In the genomic region with DNA sequence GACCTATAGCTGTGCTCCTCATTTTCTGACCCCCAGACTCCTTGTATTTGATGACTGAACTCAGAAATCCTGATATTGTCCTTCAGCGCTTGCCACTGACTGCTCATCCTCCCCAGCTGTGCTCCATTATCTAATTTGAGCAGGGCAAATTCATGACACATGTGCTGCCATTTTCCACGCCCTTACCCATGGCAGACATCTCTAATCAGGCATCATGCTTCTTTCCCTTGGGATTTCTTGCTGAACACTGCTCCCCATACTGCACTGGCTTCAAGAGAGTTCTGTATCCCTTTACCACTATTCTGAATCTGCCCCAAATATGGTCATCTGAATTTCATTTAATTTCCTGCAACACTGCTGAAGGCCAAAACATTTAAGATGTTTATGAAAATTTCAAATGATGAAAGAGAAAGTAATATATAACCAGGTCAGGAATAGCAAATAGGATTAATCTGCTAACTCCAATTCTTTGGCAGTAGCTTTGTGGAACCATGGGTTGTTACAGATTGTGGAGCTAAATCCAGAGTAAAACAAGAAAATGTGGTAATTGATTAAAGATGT, we compare ENCODE assay signal across 23 cellular contexts.
DNase-seq lines count a peak whose midpoint lies in the region; ATAC-seq lines count a peak whose summit lies in the region.
"Had no signal": no experiment of that assay in that cellular context is flagged by ENCODE, and none has a peak within 500 bp of the region (broad histone marks: within the 10 kb centered on the region; RNA-seq: fewer than 3 reads in every experiment).

No MANE protein-coding gene starts in this region.

- H3K4me2 ChIP-seq in GM23248 (ENCODE audit: unreplicated experiment) = no peak overlapping the region

- ATAC-seq in naive thymus-derived CD8-positive, alpha-beta T cell = no peak
- ATAC-seq: effector memory CD8-positive, alpha-beta T cell had no signal

- peak overlapping the region; percentile 67 for H3K27ac Mint-ChIP-seq in activated CD4-positive, alpha-beta T cell treated with anti-CD3 and anti-CD28 coated beads, Interleukin-2, amount 10 ng/mL, durations not matched to agents 24 days and 14 days
- H3K27ac Mint-ChIP-seq in naive thymus-derived CD8-positive, alpha-beta T cell = peak overlapping the region in 9 of 10 donors; percentile 6 to 80 (median 30)

- WGBS in GM23248 (ENCODE audit: low coverage in 1 of 2, low lambda C conversion rate in 2 of 2, missing lambda C conversion rate in 2 of 2), 2 experiments = 33 to 36% methylated on average over 2 of the region's 2 CpGs

- no peaks in the 10 kb centered on the region for H3K36me3 ChIP-seq in GM23248 (ENCODE audit: low read depth)
- H3K36me3 ChIP-seq in adipocyte (ENCODE audit: control insufficient read depth, insufficient read depth, low read length, severe bottlenecking) = no peaks in the 10 kb centered on the region
- H3K36me3 ChIP-seq: tibial artery had no signal

- H3K27me3 ChIP-seq in GM23248 (replicated peaks; ENCODE audit: insufficient read depth) (no peaks in the 10 kb centered on the region), adipocyte (replicated peaks; ENCODE audit: control insufficient read depth, insufficient read depth, low read length) (no peaks in the 10 kb centered on the region)
- H3K27me3 ChIP-seq: spleen, tibial artery had no signal

- no peak overlapping the region for H3K4me3 Mint-ChIP-seq in activated CD4-positive, alpha-beta T cell treated with anti-CD3 and anti-CD28 coated beads, Interleukin-2, amount 10 ng/mL, durations not matched to agents 24 days and 14 days
- no peak overlapping the region for H3K4me3 Mint-ChIP-seq in naive thymus-derived CD8-positive, alpha-beta T cell
- H3K4me3 Mint-ChIP-seq: CD4-positive, alpha-beta memory T cell; effector memory CD8-positive, alpha-beta T cell had no signal

- H3K9ac ChIP-seq in GM23248 (no peak overlapping the region), adipocyte (ENCODE audit: low read length) (no peak overlapping the region)

- POLR2A ChIA-PET in naive thymus-derived CD8-positive, alpha-beta T cell (lab: Charles Lee) = no interaction called here

- no peaks in the 10 kb centered on the region for H3K9me3 ChIP-seq in GM23248 (ENCODE audit: low read depth)
- no peaks in the 10 kb centered on the region for H3K9me3 ChIP-seq in adipocyte (ENCODE audit: control insufficient read depth, low read length)
- H3K9me3 ChIP-seq: spleen, tibial artery had no signal

- H3K27ac ChIP-seq in GM23248 = no peak overlapping the region
- H3K27ac ChIP-seq: spleen, tibial artery had no signal

- no peaks in the 10 kb centered on the region for H3K9me3 Mint-ChIP-seq in activated CD4-positive, alpha-beta T cell treated with anti-CD3 and anti-CD28 coated beads, Interleukin-2, amount 10 ng/mL, durations not matched to agents 24 days and 14 days
- H3K9me3 Mint-ChIP-seq in naive thymus-derived CD8-positive, alpha-beta T cell = no peaks in the 10 kb centered on the region
- H3K9me3 Mint-ChIP-seq: CD4-positive, alpha-beta memory T cell; effector memory CD8-positive, alpha-beta T cell had no signal

- H3K27me3 Mint-ChIP-seq in activated CD4-positive, alpha-beta T cell treated with anti-CD3 and anti-CD28 coated beads, Interleukin-2, amount 10 ng/mL, durations not matched to agents 24 days and 14 days = no peaks in the 10 kb centered on the region
- H3K27me3 Mint-ChIP-seq in naive thymus-derived CD8-positive, alpha-beta T cell = no peaks in the 10 kb centered on the region
- H3K27me3 Mint-ChIP-seq: CD4-positive, alpha-beta memory T cell; effector memory CD8-positive, alpha-beta T cell had no signal

- H3K4me1 ChIP-seq in GM23248 (ENCODE audit: insufficient read depth) = no peaks in the 10 kb centered on the region
- no peaks in the 10 kb centered on the region for H3K4me1 ChIP-seq in adipocyte (ENCODE audit: control insufficient read depth, insufficient read depth, low read length)
- H3K4me1 ChIP-seq: spleen, tibial artery had no signal

- no peak overlapping the region for H2AFZ ChIP-seq in GM23248

- intact Hi-C loops in activated CD4-positive, alpha-beta T cell treated with anti-CD3 and anti-CD28 coated beads, Interleukin-2, amount 10 ng/mL, durations not matched to agents 24 days and 14 days (cut with micrococcal nuclease) = no loop called here

- DNase-seq in activated CD4-positive, alpha-beta T cell treated with anti-CD3 and anti-CD28 coated beads, Interleukin-2, amount 10 ng/mL, durations not matched to agents 24 days and 14 days = no peak
- no peak for DNase-seq in activated CD4-positive, alpha-beta T cell treated with anti-CD3 and anti-CD28 coated beads for 4 hours
- DNase-seq in GM23248 = peak; percentile 68
- peak; percentile 11 for DNase-seq in adipocyte (ENCODE audit: low read depth)
- DNase-seq in naive thymus-derived CD8-positive, alpha-beta T cell = no peak
- DNase-seq in NCI-H2196 (lab: John Stamatoyannopoulos, UW; ENCODE audit: unreplicated experiment) = no peak
- DNase-seq in stimulated activated CD4-positive, alpha-beta T cell treated with anti-CD3 and anti-CD28 coated beads, Interleukin-1b, Interleukin-23, amount 100 ng/mL, for 48 hours = no peak
- DNase-seq in SHP77 (lab: John Stamatoyannopoulos, UW) = no peak
- DNase-seq: activated CD4-positive, alpha-beta T cell treated with anti-CD3 and anti-CD28 coated beads for 1 hour; activated T-cell treated with anti-CD3 and anti-CD28 coated beads, Interleukin-2, amount 50 U/mL, for 1 hour; amygdala; caudate nucleus; CD4-positive, alpha-beta memory T cell; DMS79 treated with DMSO at 0.1 percent for 48 hours; effector memory CD8-positive, alpha-beta T cell; hippocampal formation; kidney; NCI-H1105; NCI-H69; SIG-M5; spleen; T1000; tibial artery had no signal

- H3F3A ChIP-seq in GM23248 (ENCODE audit: insufficient read depth) = no peaks in the 10 kb centered on the region

- H3K4me3 ChIP-seq in GM23248 = no peak overlapping the region
- no peak overlapping the region for H3K4me3 ChIP-seq in adipocyte (ENCODE audit: low read length)
- H3K4me3 ChIP-seq: spleen, tibial artery had no signal

- in situ Hi-C loops in GM23248 (cut with MboI) = no loop called here

- H3K4me1 Mint-ChIP-seq in activated CD4-positive, alpha-beta T cell treated with anti-CD3 and anti-CD28 coated beads, Interleukin-2, amount 10 ng/mL, durations not matched to agents 24 days and 14 days = peaks cover 13% of the 10 kb centered on the region
- peaks cover 0 to 29% (median 24%) of the 10 kb centered on the region in 4 donors for H3K4me1 Mint-ChIP-seq in naive thymus-derived CD8-positive, alpha-beta T cell

- H4K20me1 ChIP-seq in GM23248 (ENCODE audit: insufficient read depth) = no peaks in the 10 kb centered on the region

- H3K9me2 ChIP-seq in GM23248 (ENCODE audit: insufficient read depth) = no peaks in the 10 kb centered on the region

- peaks cover 83% of the 10 kb centered on the region for H3K36me3 Mint-ChIP-seq in activated CD4-positive, alpha-beta T cell treated with anti-CD3 and anti-CD28 coated beads, Interleukin-2, amount 10 ng/mL, durations not matched to agents 24 days and 14 days (ENCODE audit: low read depth)
- peaks cover 15 to 96% (median 37%) of the 10 kb centered on the region in 3 donors for H3K36me3 Mint-ChIP-seq in naive thymus-derived CD8-positive, alpha-beta T cell

- no peaks in the 10 kb centered on the region for H3K79me2 ChIP-seq in GM23248 (ENCODE audit: insufficient read depth)

Comparison
In these comparisons a context has a peak if more than half of its experiments do, and no peak if none do; other contexts are left out.
1. DNase-seq: peak in GM23248 (single experiment) and adipocyte (single experiment); none in activated CD4-positive, alpha-beta T cell treated with anti-CD3 and anti-CD28 coated beads, Interleukin-2, amount 10 ng/mL, durations not matched to agents 24 days and 14 days (single experiment), activated CD4-positive, alpha-beta T cell treated with anti-CD3 and anti-CD28 coated beads for 4 hours (0 of 2), naive thymus-derived CD8-positive, alpha-beta T cell (0 of 10), NCI-H2196 (single experiment), stimulated activated CD4-positive, alpha-beta T cell treated with anti-CD3 and anti-CD28 coated beads, Interleukin-1b, Interleukin-23, amount 100 ng/mL, for 48 hours (single experiment) and SHP77 (0 of 2).